Comparison of ENCODE assay signal across 8 cellular contexts in genomic region chr7:362416-363096, GRCh38.
A peak's percentile ranks its signal among the peaks of the same experiment; 100 is the strongest.
DNase-seq lines count a peak whose midpoint lies in the region; ATAC-seq and TF ChIP-seq lines count a peak whose summit lies in the region.

No MANE protein-coding gene starts in this region.

- H3K9me3 ChIP-seq in PC-9 (ENCODE audit: insufficient read depth, low read depth), result no peaks in the 10 kb centered on the region

- no peaks in the 10 kb centered on the region for H3K9me2 ChIP-seq in PC-9 (ENCODE audit: insufficient read depth)

- CTCF ChIA-PET in activated naive CD4-positive, alpha-beta T cell treated with anti-CD3 and anti-CD28 coated beads, Interleukin-2, amount 10 ng/mL, durations not matched to agents 7 days and 5 days (lab: Charles Lee), result interaction anchor here (0.7 kb wide), 1 partner anchor 256 kb away, joined by 4 read pairs; no protein-coding TSS in a partner anchor
- CTCF ChIA-PET in PC-9 (lab: Charles Lee), result no interaction called here

- H3K4me2 ChIP-seq in PC-9, result no peak overlapping the region

- ATAC-seq in HG02870 (IDR thresholded peaks at IDR 0.05; ENCODE audit: unreplicated experiment), result no peak
- no peak for ATAC-seq in GM18858 (IDR thresholded peaks at IDR 0.05; ENCODE audit: unreplicated experiment)

- no peak overlapping the region for H3K4me3 ChIP-seq in PC-9

- in situ Hi-C loops in ACHN (cut with HindIII; ENCODE audit: low pct_ligation_motif_present, low pct_unique_long_range_greater_than_20kb, low sequenced_read_pairs), result no loop called here

- no peak overlapping the region for H2AFZ ChIP-seq in PC-9

- peak overlapping the region; percentile 26 for H3K4me3 Mint-ChIP-seq in activated naive CD4-positive, alpha-beta T cell treated with anti-CD3 and anti-CD28 coated beads, Interleukin-2, amount 10 ng/mL, durations not matched to agents 7 days and 5 days
- peak overlapping the region; percentile 76 for H3K4me3 Mint-ChIP-seq in stimulated activated naive CD8-positive, alpha-beta T cell treated with anti-CD3 and anti-CD28 coated beads, Interleukin-15, Interleukin-2, amounts not matched to agents 100 ng/mL and 50 ng/mL, for 24 hours

- H3F3A ChIP-seq in PC-9 (ENCODE audit: insufficient read depth, low read depth), result no peaks in the 10 kb centered on the region

- peaks cover 5% of the 10 kb centered on the region for H4K20me1 ChIP-seq in PC-9 (ENCODE audit: insufficient read depth)

- H3K27ac ChIP-seq in PC-9, result no peak overlapping the region

- BruUV-seq in PC-9 (replicated peaks; lab: Mats Ljungman, UMichigan), result no TSS peak

- DNase-seq in NOMO-1 treated with dmso at 0.1 percent for 144 hours (lab: John Stamatoyannopoulos, UW; ENCODE audit: unreplicated experiment), result peak; percentile 85
- DNase-seq in activated naive CD4-positive, alpha-beta T cell treated with anti-CD3 and anti-CD28 coated beads, Interleukin-2, amount 10 ng/mL, durations not matched to agents 7 days and 5 days, result peak; percentile 76
- peak; percentile 67 for DNase-seq in left kidney (ENCODE audit: low read depth, low spot score)
- DNase-seq in ACHN, result no peak
- no peak for DNase-seq in PC-9

- H3K36me3 ChIP-seq in PC-9 (ENCODE audit: low read depth), result no peaks in the 10 kb centered on the region

- H3K79me2 ChIP-seq in PC-9 (ENCODE audit: low read depth), result no peaks in the 10 kb centered on the region

- H3K4me1 Mint-ChIP-seq in activated naive CD4-positive, alpha-beta T cell treated with anti-CD3 and anti-CD28 coated beads, Interleukin-2, amount 10 ng/mL, durations not matched to agents 7 days and 5 days, result peaks cover 73% of the 10 kb centered on the region
- H3K4me1 Mint-ChIP-seq in stimulated activated naive CD8-positive, alpha-beta T cell treated with anti-CD3 and anti-CD28 coated beads, Interleukin-15, Interleukin-2, amounts not matched to agents 100 ng/mL and 50 ng/mL, for 24 hours (ENCODE audit: low read depth), result peaks cover 68% of the 10 kb centered on the region

- POLR2A ChIA-PET in PC-9 (lab: Charles Lee; ENCODE audit: unreplicated experiment), result no interaction called here

- H3K4me1 ChIP-seq in PC-9 (replicated peaks; ENCODE audit: insufficient read depth), result no peaks in the 10 kb centered on the region

- H3K9me3 Mint-ChIP-seq in activated naive CD4-positive, alpha-beta T cell treated with anti-CD3 and anti-CD28 coated beads, Interleukin-2, amount 10 ng/mL, durations not matched to agents 7 days and 5 days, result peaks cover 8% of the 10 kb centered on the region
- H3K9me3 Mint-ChIP-seq in stimulated activated naive CD8-positive, alpha-beta T cell treated with anti-CD3 and anti-CD28 coated beads, Interleukin-15, Interleukin-2, amounts not matched to agents 100 ng/mL and 50 ng/mL, for 24 hours, result no peaks in the 10 kb centered on the region

- H3K27me3 ChIP-seq in PC-9 (ENCODE audit: insufficient read depth, low read depth), result peaks cover 95% of the 10 kb centered on the region

- peaks cover 13% of the 10 kb centered on the region for H3K27me3 Mint-ChIP-seq in activated naive CD4-positive, alpha-beta T cell treated with anti-CD3 and anti-CD28 coated beads, Interleukin-2, amount 10 ng/mL, durations not matched to agents 7 days and 5 days
- peaks cover 12% of the 10 kb centered on the region for H3K27me3 Mint-ChIP-seq in stimulated activated naive CD8-positive, alpha-beta T cell treated with anti-CD3 and anti-CD28 coated beads, Interleukin-15, Interleukin-2, amounts not matched to agents 100 ng/mL and 50 ng/mL, for 24 hours

- H3K27ac Mint-ChIP-seq in activated naive CD4-positive, alpha-beta T cell treated with anti-CD3 and anti-CD28 coated beads, Interleukin-2, amount 10 ng/mL, durations not matched to agents 7 days and 5 days, result peak overlapping the region; percentile 89
- peak overlapping the region; percentile 86 for H3K27ac Mint-ChIP-seq in stimulated activated naive CD8-positive, alpha-beta T cell treated with anti-CD3 and anti-CD28 coated beads, Interleukin-15, Interleukin-2, amounts not matched to agents 100 ng/mL and 50 ng/mL, for 24 hours

- TF ChIP-seq CTCF in PC-9 (conservative IDR thresholded peaks at IDR 0.05), result no peak

- intact Hi-C loops in PC-9 (cut with micrococcal nuclease; ENCODE audit: unreplicated experiment), result no loop called here

- peaks cover 9% of the 10 kb centered on the region for H3K36me3 Mint-ChIP-seq in activated naive CD4-positive, alpha-beta T cell treated with anti-CD3 and anti-CD28 coated beads, Interleukin-2, amount 10 ng/mL, durations not matched to agents 7 days and 5 days
- H3K36me3 Mint-ChIP-seq in stimulated activated naive CD8-positive, alpha-beta T cell treated with anti-CD3 and anti-CD28 coated beads, Interleukin-15, Interleukin-2, amounts not matched to agents 100 ng/mL and 50 ng/mL, for 24 hours (ENCODE audit: low read depth), result no peaks in the 10 kb centered on the region

Comparison
In these comparisons a context has a peak if more than half of its experiments do, and no peak if none do; other contexts are left out.
1. DNase-seq: peak in NOMO-1 treated with dmso at 0.1 percent for 144 hours (single experiment), activated naive CD4-positive, alpha-beta T cell treated with anti-CD3 and anti-CD28 coated beads, Interleukin-2, amount 10 ng/mL, durations not matched to agents 7 days and 5 days (single experiment) and left kidney (single experiment); none in ACHN (single experiment) and PC-9 (0 of 2).